Comparison of ENCODE assay signal across 20 cellular contexts in genomic region chr16:85541619-85542547, GRCh38.
DNase-seq lines count a peak whose midpoint lies in the region; ATAC-seq, FAIRE-seq and TF ChIP-seq lines count a peak whose summit lies in the region.
"Had no signal": no experiment of that assay in that cellular context is flagged by ENCODE, and none has a peak within 500 bp of the region (broad histone marks: within the 10 kb centered on the region; RNA-seq: fewer than 3 reads in every experiment).

No MANE protein-coding gene starts in this region.

- ATAC-seq in K562: peak; percentile 37
- no peak for ATAC-seq in left lobe of liver
- ATAC-seq: activated T-helper 17 cell treated with anti-CD3 and anti-CD28 coated beads, Interleukin-2, amount 50 U/mL, for 72 hours; T-helper 17 cell had no signal

- no peaks in the 10 kb centered on the region for H3K9me1 ChIP-seq in K562 (ENCODE audit: control insufficient read depth, insufficient read depth, low read length)

- H4K20me1 ChIP-seq in BLaER1 treated with 17β-estradiol and CSF1 and Interleukin-3, amounts not matched to agents 10 nM and 100 nM: peaks cover 0 to 13% (median 0%) of the 10 kb centered on the region in 11 experiments; a peak in 1 of 22 replicates
- no peaks in the 10 kb centered on the region for H4K20me1 ChIP-seq in K562 (replicated peaks; ENCODE audit: control insufficient read depth, insufficient read depth, low read length)

- FAIRE-seq in HTR-8/SVneo (lab: Jason Lieb, UNC) (peak; percentile 84), K562 (lab: Jason Lieb, UNC) (no peak)
- FAIRE-seq: endometrium, GM18507, GM19239 had no signal

- H3K79me2 ChIP-seq in K562 (ENCODE audit: control insufficient read depth, insufficient read depth, low read length): peaks cover 64% of the 10 kb centered on the region

- H3K9ac ChIP-seq in BLaER1 treated with 17β-estradiol and CSF1 and Interleukin-3, amounts not matched to agents 10 nM and 100 nM: peak overlapping the region in 9 of 11 experiments; percentile 35 to 73 (median 64); a peak in 17 of 22 replicates
- peak overlapping the region; percentile 6 to 79; a peak in 3 of 4 replicates for H3K9ac ChIP-seq in K562 (ENCODE audit: insufficient read depth in 1 of 2, low read depth in 2 of 2, low read length in 2 of 2)

- no peak overlapping the region; a peak in 1 of 20 replicates for H3K4me3 ChIP-seq in BLaER1 treated with 17β-estradiol and CSF1 and Interleukin-3, amounts not matched to agents 10 nM and 100 nM
- no peak overlapping the region for H3K4me3 ChIP-seq in K562

- POLR2A ChIA-PET in K562 (lab: Yijun Ruan, JAX): interaction anchor here (0.9 to 7.2 kb wide), 8 partner anchors 9 to 160 kb away, joined by 3 to 122 read pairs (median 5); no protein-coding TSS in a partner anchor

- peaks cover 33 to 74% (median 59%) of the 10 kb centered on the region in 10 experiments for H3K4me1 ChIP-seq in BLaER1 treated with 17β-estradiol and CSF1 and Interleukin-3, amounts not matched to agents 10 nM and 100 nM
- H3K4me1 ChIP-seq in K562 (replicated peaks in 1 of 2; ENCODE audit: control insufficient read depth in 2 of 2, insufficient read depth in 2 of 2, low read length in 2 of 2): peaks cover 46 to 76% of the 10 kb centered on the region in 2 experiments

- peaks cover 0 to 17% (median 11%) of the 10 kb centered on the region in 11 experiments; a peak in 15 of 22 replicates for H3K36me3 ChIP-seq in BLaER1 treated with 17β-estradiol and CSF1 and Interleukin-3, amounts not matched to agents 10 nM and 100 nM
- H3K36me3 ChIP-seq in K562 (ENCODE audit: control insufficient read depth, insufficient read depth, low read length): peaks cover 15% of the 10 kb centered on the region; the same call in 2 of the 3 replicates

- in situ Hi-C loops in K562 (cut with MboI): no loop called here

- no peaks in the 10 kb centered on the region for H3K27me3 ChIP-seq in BLaER1 treated with 17β-estradiol and CSF1 and Interleukin-3, amounts not matched to agents 10 nM and 100 nM
- no peaks in the 10 kb centered on the region; a peak in 1 of 5 replicates for H3K27me3 ChIP-seq in K562 (ENCODE audit: control insufficient read depth in 2 of 2, insufficient read depth in 2 of 2, low read length in 2 of 2)

- H3K4me2 ChIP-seq in BLaER1 treated with 17β-estradiol and CSF1 and Interleukin-3, amounts not matched to agents 10 nM and 100 nM: peak overlapping the region; percentile 25 to 90 (median 81)
- peak overlapping the region; percentile 37; the same call in 1 of the 2 replicates for H3K4me2 ChIP-seq in K562 (ENCODE audit: insufficient read depth, low read length)

- BruUV-seq in K562 (replicated peaks; lab: Mats Ljungman, UMichigan): no TSS peak

- no peak overlapping the region for H2AFZ ChIP-seq in K562 (ENCODE audit: low read depth, low read length)

- DNase-seq in HTR-8/SVneo (ENCODE audit: insufficient read length, low spot score) (no peak), K562 (ENCODE audit: extremely low read depth in 1 of 4, low spot score in 3 of 4) (peak in 1 of 4 experiments; percentile 71), mesothelial cell of epicardium (ENCODE audit: low spot score in 2 of 2, unreplicated experiment in 2 of 2) (no peak), NCI-H510A treated with DMSO at 0.1 percent for 48 hours (lab: John Stamatoyannopoulos, UW) (no peak), NCI-H146 treated with DMSO at 0.1 percent for 48 hours (lab: John Stamatoyannopoulos, UW; ENCODE audit: unreplicated experiment) (no peak), left lobe of liver (ENCODE audit: low spot score) (no peak)
- DNase-seq in stimulated activated CD4-positive, alpha-beta T cell treated with anti-CD3 and anti-CD28 coated beads, Interleukin-4, amount 100 ng/mL, for 4 hours: no peak
- DNase-seq: activated CD4-positive, CD25-positive, alpha-beta regulatory T cell treated with anti-CD3 and anti-CD28 coated beads, Interleukin-2, amount 50 U/mL, for 72 hours; AML-193; amniotic stem cell; DMS153; Right ventricle myocardium superior; stimulated activated CD4-positive, alpha-beta T cell treated with anti-CD3 and anti-CD28 coated beads, Interleukin-2, amount 100 ng/mL, for 48 hours; T-helper 17 cell had no signal

- intact Hi-C loops in K562 (cut with micrococcal nuclease): no loop called here

- no peaks in the 10 kb centered on the region for H3K27me3 Mint-ChIP-seq in mesothelial cell of epicardium (ENCODE audit: low read depth)
- H3K27me3 Mint-ChIP-seq: activated T-helper 17 cell treated with anti-CD3 and anti-CD28 coated beads, Interleukin-2, amount 50 U/mL, for 72 hours; T-helper 17 cell had no signal

- peaks cover 33% of the 10 kb centered on the region for H3K4me1 Mint-ChIP-seq in mesothelial cell of epicardium
- H3K4me1 Mint-ChIP-seq: activated T-helper 17 cell treated with anti-CD3 and anti-CD28 coated beads, Interleukin-2, amount 50 U/mL, for 72 hours had no signal

- H3K9me3 ChIP-seq in BLaER1 treated with 17β-estradiol and CSF1 and Interleukin-3, amounts not matched to agents 10 nM and 100 nM (replicated peaks in 1 of 11): peaks cover 15 to 21% (median 18%) of the 10 kb centered on the region in 11 experiments
- peaks cover 8% of the 10 kb centered on the region for H3K9me3 ChIP-seq in K562 (replicated peaks; ENCODE audit: control insufficient read depth, insufficient read depth, low read depth, low read length)

- peaks cover 21% of the 10 kb centered on the region for H3K36me3 Mint-ChIP-seq in mesothelial cell of epicardium

- no peak for TF ChIP-seq RAD21 in K562 (CRISPR knock-in tag; conservative IDR thresholded peaks at IDR 0.05 in 1 of 2, IDR thresholded peaks at IDR 0.05 in 1 of 2)

- CTCF ChIA-PET in K562 (lab: Yijun Ruan, JAX; ENCODE audit: low intra/inter-chr PET ratio): no interaction called here

- peak overlapping the region; percentile 50 for H3K27ac Mint-ChIP-seq in mesothelial cell of epicardium
- H3K27ac Mint-ChIP-seq: activated T-helper 17 cell treated with anti-CD3 and anti-CD28 coated beads, Interleukin-2, amount 50 U/mL, for 72 hours; IgD-negative memory B cell; T-helper 17 cell had no signal

- peaks cover 6% of the 10 kb centered on the region for H3K9me3 Mint-ChIP-seq in mesothelial cell of epicardium
- H3K9me3 Mint-ChIP-seq: activated T-helper 17 cell treated with anti-CD3 and anti-CD28 coated beads, Interleukin-2, amount 50 U/mL, for 72 hours had no signal

- TF ChIP-seq CTCF in K562 (IDR thresholded peaks at IDR 0.05 in 2 of 3, conservative IDR thresholded peaks at IDR 0.05 in 1 of 3; ENCODE audit: insufficient read depth in 2 of 3, low read depth in 1 of 3, low read length in 3 of 3) (no peak), mesothelial cell of epicardium (IDR thresholded peaks at IDR 0.05; ENCODE audit: unreplicated experiment) (no peak)

- no peak overlapping the region for H3K4me3 Mint-ChIP-seq in mesothelial cell of epicardium
- H3K4me3 Mint-ChIP-seq: activated T-helper 17 cell treated with anti-CD3 and anti-CD28 coated beads, Interleukin-2, amount 50 U/mL, for 72 hours; T-helper 17 cell had no signal

- 61% methylated on average over 21 of the region's 21 CpGs for WGBS in K562 (ENCODE audit: insufficient coverage, low coverage, missing lambda C conversion rate)

- TF ChIP-seq POLR2A in K562 (conservative IDR thresholded peaks at IDR 0.05): no peak

- peak overlapping the region in 10 of 11 experiments; percentile 11 to 76 (median 66); a peak in 17 of 22 replicates for H3K27ac ChIP-seq in BLaER1 treated with 17β-estradiol and CSF1 and Interleukin-3, amounts not matched to agents 10 nM and 100 nM
- peak overlapping the region; percentile 27; the same call in 2 of the 3 replicates for H3K27ac ChIP-seq in K562 (ENCODE audit: extremely low read depth, low read depth, low read length)

- peak; percentile 20; the same call in 1 of the 2 replicates for TF ChIP-seq EP300 in K562 (IDR thresholded peaks at IDR 0.05; ENCODE audit: low read length)

TF ChIP-seq in K562, 482 proteins besides CTCF, POLR2A, EP300 and RAD21 (continues in another document):
- TF ChIP-seq ZNF583 (CRISPR knock-in tag; IDR thresholded peaks at IDR 0.05) (0 out of 2 replicates have a peak, but pooled peaks have one; percentile 12), TFAP4 (CRISPR knock-in tag; IDR thresholded peaks at IDR 0.05; ENCODE audit: borderline replicate concordance) (peak; percentile 49; the same call in 1 of the 2 replicates), L3MBTL2 (IDR thresholded peaks at IDR 0.05) (0 out of 2 replicates have a peak, but pooled peaks have one; percentile 48), ZNF134 (CRISPR knock-in tag; conservative IDR thresholded peaks at IDR 0.05) (peak; percentile 50; the same call in 1 of the 2 replicates), ZFP91 (CRISPR knock-in tag; IDR thresholded peaks at IDR 0.05) (no peak), NRF1 (conservative IDR thresholded peaks at IDR 0.05 in 1 of 2, IDR thresholded peaks at IDR 0.05 in 1 of 2) (0 out of 4 replicates have a peak, but pooled peaks of 1 of the 2 experiments have one; percentile 15), CHD2 (IDR thresholded peaks at IDR 0.05; ENCODE audit: low read depth, low read length) (peak; percentile 41; the same call in 1 of the 2 replicates), CEBPG (CRISPR knock-in tag; IDR thresholded peaks at IDR 0.05) (no peak), CEBPG (tag; conservative IDR thresholded peaks at IDR 0.05 in 1 of 2, IDR thresholded peaks at IDR 0.05 in 1 of 2) (no peak)
